8 cellular contexts compared by ENCODE assay signal in genomic region chr20:15654208-15654649, GRCh38.
DNase-seq lines count a peak whose midpoint lies in the region; ATAC-seq and TF ChIP-seq lines count a peak whose summit lies in the region.

No MANE protein-coding gene starts in this region.

- H3K9me3 Mint-ChIP-seq in naive thymus-derived CD4-positive, alpha-beta T cell: peaks cover 0 to 12% (median 0%) of the 10 kb centered on the region in 11 donors

- no peak overlapping the region for H3K4me3 Mint-ChIP-seq in naive thymus-derived CD4-positive, alpha-beta T cell

- no peak overlapping the region for H3K9ac ChIP-seq in DND-41 (ENCODE audit: low read depth, low read length)

- H3K4me3 ChIP-seq in DND-41 (ENCODE audit: low read depth in 1 of 2, low read length in 2 of 2) (no peak overlapping the region), astrocyte of the spinal cord (ENCODE audit: low read depth, low read length) (no peak overlapping the region)
- no peak overlapping the region for H3K4me3 ChIP-seq in naive thymus-derived CD4-positive, alpha-beta T cell (ENCODE audit: low read length)

- H3K36me3 Mint-ChIP-seq in naive thymus-derived CD4-positive, alpha-beta T cell: no peaks in the 10 kb centered on the region

- H3K4me1 ChIP-seq in DND-41 (ENCODE audit: insufficient read depth, low read length): no peaks in the 10 kb centered on the region
- H3K4me1 ChIP-seq in naive thymus-derived CD4-positive, alpha-beta T cell (ENCODE audit: control insufficient read depth in 2 of 2, insufficient read depth in 2 of 2, low read length in 2 of 2): no peaks in the 10 kb centered on the region

- H3K79me2 ChIP-seq in DND-41 (ENCODE audit: insufficient read depth, low read length): no peaks in the 10 kb centered on the region

- H4K20me1 ChIP-seq in DND-41 (ENCODE audit: insufficient read depth, low read length): no peaks in the 10 kb centered on the region

- peaks cover 0 to 4% (median 0%) of the 10 kb centered on the region in 5 donors for H3K27me3 Mint-ChIP-seq in naive thymus-derived CD4-positive, alpha-beta T cell

- H3K27ac ChIP-seq in DND-41 (ENCODE audit: low read length): no peak overlapping the region
- no peak overlapping the region for H3K27ac ChIP-seq in naive thymus-derived CD4-positive, alpha-beta T cell (ENCODE audit: low read depth, low read length)

- DNase-seq in DND-41 (peak; percentile 49), NCI-H446 treated with DMSO at 0.1 percent for 48 hours (lab: John Stamatoyannopoulos, UW) (peak; percentile 63), astrocyte of the spinal cord (ENCODE audit: low read depth, low spot score) (peak; percentile 45), left colon (peak in 1 of 2 donors; percentile 15), amniotic stem cell (lab: John Stamatoyannopoulos, UW) (no peak)
- no peak for DNase-seq in naive thymus-derived CD4-positive, alpha-beta T cell

- intact Hi-C loops in left colon (cut with DNase I, micrococcal nuclease): no loop called here
- intact Hi-C loops in naive thymus-derived CD4-positive, alpha-beta T cell (cut with micrococcal nuclease): no loop called here

- H3K36me3 ChIP-seq in DND-41 (ENCODE audit: insufficient read depth, low read length): no peaks in the 10 kb centered on the region
- no peaks in the 10 kb centered on the region for H3K36me3 ChIP-seq in naive thymus-derived CD4-positive, alpha-beta T cell (ENCODE audit: control insufficient read depth in 2 of 3, insufficient read depth in 3 of 3, low read length in 3 of 3)

- H3K4me2 ChIP-seq in DND-41 (ENCODE audit: insufficient read depth, low read length): no peak overlapping the region

- POLR2A ChIA-PET in naive thymus-derived CD4-positive, alpha-beta T cell (lab: Charles Lee): no interaction called here

- no peaks in the 10 kb centered on the region for H3K4me1 Mint-ChIP-seq in naive thymus-derived CD4-positive, alpha-beta T cell

- TF ChIP-seq CTCF in DND-41 (IDR thresholded peaks at IDR 0.05; ENCODE audit: borderline replicate concordance, extremely low read depth, low read length, poor library complexity, severe bottlenecking) (peak; percentile 76), astrocyte of the spinal cord (IDR thresholded peaks at IDR 0.05; ENCODE audit: low read depth, low read length) (peak; percentile 62)

- H2AFZ ChIP-seq in DND-41 (ENCODE audit: low read depth, low read length): no peak overlapping the region

- ATAC-seq in DND-41 (ENCODE audit: insufficient read depth, low read depth): peak; percentile 84
- ATAC-seq in GM19455 (IDR thresholded peaks at IDR 0.05; ENCODE audit: unreplicated experiment): peak; percentile 97
- ATAC-seq in HG03354 (IDR thresholded peaks at IDR 0.05; ENCODE audit: poor library complexity, severe bottlenecking, unreplicated experiment): peak; percentile 100
- peak; percentile 96 for ATAC-seq in left colon
- no peak for ATAC-seq in naive thymus-derived CD4-positive, alpha-beta T cell

- no peaks in the 10 kb centered on the region for H3K27me3 ChIP-seq in DND-41 (ENCODE audit: insufficient read depth, low read length, poor library complexity)
- no peaks in the 10 kb centered on the region for H3K27me3 ChIP-seq in naive thymus-derived CD4-positive, alpha-beta T cell (ENCODE audit: control insufficient read depth in 2 of 2, insufficient read depth in 2 of 2, low read length in 2 of 2)

- CTCF ChIA-PET in naive thymus-derived CD4-positive, alpha-beta T cell (lab: Charles Lee): no interaction called here

- in situ Hi-C loops in astrocyte of the spinal cord (cut with HindIII; ENCODE audit: low sequenced_read_pairs): no loop called here

- H3K9me3 ChIP-seq in DND-41 (ENCODE audit: insufficient read depth, low read length, severe bottlenecking): no peaks in the 10 kb centered on the region
- H3K9me3 ChIP-seq in naive thymus-derived CD4-positive, alpha-beta T cell (ENCODE audit: control insufficient read depth in 2 of 3, low read length in 3 of 3): no peaks in the 10 kb centered on the region

- no peak overlapping the region for H3K27ac Mint-ChIP-seq in naive thymus-derived CD4-positive, alpha-beta T cell

Comparison
In these comparisons a context has a peak if more than half of its experiments do, and no peak if none do; other contexts are left out.
1. DNase-seq: peak in DND-41 (single experiment), NCI-H446 treated with DMSO at 0.1 percent for 48 hours (single experiment) and astrocyte of the spinal cord (single experiment); none in naive thymus-derived CD4-positive, alpha-beta T cell (0 of 9) and amniotic stem cell (single experiment).